ENCODE assay signal across 28 cellular contexts in genomic region chr3:54159917-54160316, GRCh38. TPM values are rescaled to one million over a fixed set of nuclear protein-coding genes. Genes with fewer than 3 reads are reported as not detected.
"Had no signal": no experiment of that assay in that cellular context is flagged by ENCODE, and none has a peak within 500 bp of the region (broad histone marks: within the 10 kb centered on the region; RNA-seq: fewer than 3 reads in every experiment).

No MANE protein-coding gene starts in this region.

- H3K4me1 ChIP-seq: colonic mucosa, esophagus squamous epithelium had no signal

- H3K27me3 ChIP-seq: colonic mucosa, esophagus squamous epithelium, heart left ventricle had no signal

- H3K27ac ChIP-seq: colonic mucosa, epithelial cell of prostate, esophagus squamous epithelium, heart left ventricle, VCaP had no signal

- H3K36me3 ChIP-seq: colonic mucosa, esophagus squamous epithelium, heart left ventricle had no signal

- H3K4me3 ChIP-seq: colonic mucosa, esophagus squamous epithelium, heart left ventricle had no signal

- H3K9me3 ChIP-seq: colonic mucosa, esophagus squamous epithelium, heart left ventricle had no signal

- DNase-seq: activated CD4-positive, alpha-beta memory T cell treated with anti-CD3 and anti-CD28 coated beads, Interleukin-2, amount 10 ng/mL, durations not matched to agents 7 days and 5 days; activated CD4-positive, alpha-beta T cell treated with anti-CD3 and anti-CD28 coated beads for 1 hour; activated CD4-positive, alpha-beta T cell treated with anti-CD3 and anti-CD28 coated beads for 4 hours; activated CD4-positive, alpha-beta T cell treated with anti-CD3 and anti-CD28 coated beads, Interleukin-2, amount 10 ng/mL, durations not matched to agents 7 days and 5 days; activated CD4-positive, alpha-beta T cell treated with anti-CD3 and anti-CD28 coated beads, Interleukin-2, amount 50 U/mL, for 4 hours; activated CD8-positive, alpha-beta memory T cell treated with anti-CD3 and anti-CD28 coated beads, Interleukin-2, amount 50 U/mL, for 48 hours; activated gamma-delta T cell; activated naive CD4-positive, alpha-beta T cell; activated naive CD4-positive, alpha-beta T cell treated with anti-CD3 and anti-CD28 coated beads, Interleukin-2, amount 10 ng/mL, durations not matched to agents 7 days and 5 days; activated naive CD8-positive, alpha-beta T cell treated with anti-CD3 and anti-CD28 coated beads, Interleukin-2, amount 10 ng/mL, durations not matched to agents 7 days and 5 days; activated T-cell treated with anti-CD3 and anti-CD28 coated beads for 4 hours; activated T-cell treated with anti-CD3 and anti-CD28 coated beads, Interleukin-2, amount 50 U/mL, for 24 hours; activated T-cell treated with anti-CD3 and anti-CD28 coated beads, Interleukin-2, amount 50 U/mL, for 72 hours; central memory CD4-positive, alpha-beta T cell; cerebellar nuclear complex; colonic mucosa; effector CD8-positive, alpha-beta T cell; esophagus squamous epithelium; glutamatergic neuron; heart left ventricle; T-helper 2 cell had no signal

- ATAC-seq: activated naive CD4-positive, alpha-beta T cell treated with anti-CD3 and anti-CD28 coated beads, Interleukin-2, amount 50 U/mL, for 72 hours; activated T-cell treated with anti-CD3 and anti-CD28 coated beads, Interleukin-2, amount 50 U/mL, for 72 hours; heart left ventricle; WTC11 had no signal

RNA-seq across cellular contexts. Expression of gene CACNA2D3, which starts 37.6 kb away (rescaled TPM):
- total RNA-seq: activated CD4-positive, alpha-beta memory T cell treated with anti-CD3 and anti-CD28 coated beads, Interleukin-2, amount 10 ng/mL, durations not matched to agents 7 days and 5 days; activated CD4-positive, alpha-beta T cell treated with anti-CD3 and anti-CD28 coated beads, Interleukin-2, amount 10 ng/mL, durations not matched to agents 7 days and 5 days; activated naive CD4-positive, alpha-beta T cell treated with anti-CD3 and anti-CD28 coated beads, Interleukin-2, amount 50 U/mL, for 72 hours; activated naive CD8-positive, alpha-beta T cell treated with anti-CD3 and anti-CD28 coated beads, Interleukin-2, amount 10 ng/mL, durations not matched to agents 7 days and 5 days; activated T-cell treated with anti-CD3 and anti-CD28 coated beads, Interleukin-2, amount 50 U/mL, for 72 hours; dermis microvascular lymphatic vessel endothelial cell; endothelial cell of umbilical vein; T-helper 1 cell treated with Interleukin-12 subunit alpha and Interleukin-12 subunit beta and Interleukin-4 antibody, amounts not matched to agents 30 ng/mL and 1 ng/mL, for 36 hours had no signal
- polyA plus RNA-seq: endothelial cell of umbilical vein had no signal
